10 cellular contexts compared by ENCODE assay signal in genomic region chr4:128558896-128559669, GRCh38.
A peak's percentile ranks its signal among the peaks of the same experiment; 100 is the strongest.
DNase-seq lines count a peak whose midpoint lies in the region; ATAC-seq and TF ChIP-seq lines count a peak whose summit lies in the region.
"Had no signal": no experiment of that assay in that cellular context is flagged by ENCODE, and none has a peak within 500 bp of the region (broad histone marks: within the 10 kb centered on the region; RNA-seq: fewer than 3 reads in every experiment).

No MANE protein-coding gene starts in this region.

- H3K36me3 Mint-ChIP-seq in naive thymus-derived CD8-positive, alpha-beta T cell: no peaks in the 10 kb centered on the region
- H3K36me3 Mint-ChIP-seq: CD8-positive, alpha-beta memory T cell had no signal

- H3K36me3 ChIP-seq in fibroblast of lung (ENCODE audit: control insufficient read depth, insufficient read depth, low read length) (no peaks in the 10 kb centered on the region), neuron (ENCODE audit: insufficient read depth, low read length) (no peaks in the 10 kb centered on the region)

- H3K9ac ChIP-seq in fibroblast of lung (ENCODE audit: insufficient read depth, low read length): no peak overlapping the region

- no peak overlapping the region for H3K4me3 ChIP-seq in AG09309 (ENCODE audit: control insufficient read depth, low read depth, low read length)
- no peak overlapping the region for H3K4me3 ChIP-seq in fibroblast of lung (replicated peaks in 1 of 4; ENCODE audit: control extremely low read depth in 1 of 4, insufficient read depth in 1 of 4, low read depth in 3 of 4, low read length in 4 of 4)
- no peak overlapping the region for H3K4me3 ChIP-seq in neuron (ENCODE audit: low read length)

- no peak overlapping the region for H3K4me2 ChIP-seq in fibroblast of lung (ENCODE audit: extremely low read depth, insufficient read depth, low read length)

- POLR2A ChIA-PET in RWPE1 (lab: Yijun Ruan, JAX; ENCODE audit: low non-redundant PET): no interaction called here
- POLR2A ChIA-PET in naive thymus-derived CD8-positive, alpha-beta T cell (lab: Charles Lee): no interaction called here

- no peaks in the 10 kb centered on the region for H3K79me2 ChIP-seq in fibroblast of lung (ENCODE audit: control insufficient read depth, insufficient read depth, low read length)

- H3K9me3 ChIP-seq in fibroblast of lung (ENCODE audit: control insufficient read depth, insufficient read depth, low read depth, low read length): no peaks in the 10 kb centered on the region
- no peaks in the 10 kb centered on the region for H3K9me3 ChIP-seq in neuron (ENCODE audit: low read length)

- CTCF ChIA-PET in RWPE1 (lab: Yijun Ruan, JAX): interaction anchor here (0.7 to 1.1 kb wide), 3 partner anchors 12 to 237 kb away, joined by 3 to 14 read pairs (median 5); no protein-coding TSS in a partner anchor

- peaks cover 1 to 10% (median 4%) of the 10 kb centered on the region in 5 donors for H3K27me3 Mint-ChIP-seq in naive thymus-derived CD8-positive, alpha-beta T cell

- ATAC-seq in naive thymus-derived CD8-positive, alpha-beta T cell: no peak

- H2AFZ ChIP-seq in fibroblast of lung (ENCODE audit: low read length) (no peak overlapping the region), neuron (ENCODE audit: low read depth, low read length) (peak overlapping the region; percentile 2)

- H3K27ac ChIP-seq in fibroblast of lung (ENCODE audit: insufficient read depth, low read length) (no peak overlapping the region), RWPE1 (no peak overlapping the region)

- DNase-seq in AG09309 (ENCODE audit: low read depth) (peak; percentile 59), MV-4-11 (lab: John Stamatoyannopoulos, UW) (peak; percentile 72), fibroblast of lung (ENCODE audit: low read depth in 2 of 2) (peak; percentile 50 to 87), A172 (ENCODE audit: low spot score) (no peak), RWPE1 (ENCODE audit: low spot score) (no peak), NCI-H510A (lab: John Stamatoyannopoulos, UW) (no peak)
- DNase-seq in naive thymus-derived CD8-positive, alpha-beta T cell: no peak
- DNase-seq: activated naive CD4-positive, alpha-beta T cell treated with Interleukin-2 at 50 U/mL for 16 hours; CD8-positive, alpha-beta memory T cell had no signal

- H3K9me3 Mint-ChIP-seq in naive thymus-derived CD8-positive, alpha-beta T cell: no peaks in the 10 kb centered on the region
- H3K9me3 Mint-ChIP-seq: CD8-positive, alpha-beta memory T cell had no signal

- no peaks in the 10 kb centered on the region for H4K20me1 ChIP-seq in fibroblast of lung (ENCODE audit: control insufficient read depth, extremely low read depth, insufficient read depth, low read length)

- peaks cover 1 to 2% (median 1%) of the 10 kb centered on the region in 4 donors for H3K4me1 Mint-ChIP-seq in naive thymus-derived CD8-positive, alpha-beta T cell

- no peak for TF ChIP-seq CTCF in AG09309 (IDR thresholded peaks at IDR 0.05; ENCODE audit: control insufficient read depth, insufficient read depth, low read depth, low read length, missing control alignments)
- TF ChIP-seq CTCF in fibroblast of lung (conservative IDR thresholded peaks at IDR 0.05 in 1 of 2, IDR thresholded peaks at IDR 0.05 in 1 of 2; ENCODE audit: low read depth in 1 of 2, low read length in 2 of 2): no peak
- no peak for TF ChIP-seq CTCF in RWPE1 (conservative IDR thresholded peaks at IDR 0.05; ENCODE audit: low read depth)

- H3K4me1 ChIP-seq in fibroblast of lung (ENCODE audit: control insufficient read depth, extremely low read depth, insufficient read depth, low read length) (peaks cover 3% of the 10 kb centered on the region), neuron (ENCODE audit: insufficient read depth, low read length) (peaks cover 7% of the 10 kb centered on the region)

- H3K27me3 ChIP-seq in fibroblast of lung (ENCODE audit: control insufficient read depth, insufficient read depth, low read length) (no peaks in the 10 kb centered on the region), neuron (ENCODE audit: insufficient read depth, low read length) (no peaks in the 10 kb centered on the region)

- H3K4me3 Mint-ChIP-seq in naive thymus-derived CD8-positive, alpha-beta T cell: no peak overlapping the region
- H3K4me3 Mint-ChIP-seq: CD8-positive, alpha-beta memory T cell had no signal

- H3K27ac Mint-ChIP-seq in naive thymus-derived CD8-positive, alpha-beta T cell: peak overlapping the region in 1 of 10 donors; percentile 1

Comparison
In these comparisons a context has a peak if more than half of its experiments do, and no peak if none do; other contexts are left out.
1. DNase-seq: peak in AG09309 (single experiment), MV-4-11 (single experiment) and fibroblast of lung (2 of 2); none in A172 (single experiment), RWPE1 (single experiment), NCI-H510A (single experiment) and naive thymus-derived CD8-positive, alpha-beta T cell (0 of 10).